16 cellular contexts compared by ENCODE assay signal in genomic region chr12:121127501-121127900, GRCh38.
"Had no signal": no experiment of that assay in that cellular context is flagged by ENCODE, and none has a peak within 500 bp of the region (broad histone marks: within the 10 kb centered on the region; RNA-seq: fewer than 3 reads in every experiment).

No MANE protein-coding gene starts in this region.

- DNase-seq: activated CD4-positive, CD25-positive, alpha-beta regulatory T cell; activated gamma-delta T cell treated with Interleukin-2 at 50 U/mL for 16 hours; activated T-cell treated with anti-CD3 and anti-CD28 coated beads, Interleukin-2, amount 50 U/mL, for 48 hours; effector CD4-positive, alpha-beta T cell; nephron progenitor cell; stimulated activated CD4-positive, alpha-beta T cell treated with anti-CD3 and anti-CD28 coated beads, Interleukin-4, amount 100 ng/mL, for 1 hour; stimulated activated CD8-positive, alpha-beta memory T cell treated with anti-CD3 and anti-CD28 coated beads, Interleukin-4, amount 100 ng/mL, for 48 hours; stimulated activated naive CD8-positive, alpha-beta T cell treated with anti-CD3 and anti-CD28 coated beads, Interleukin-15, amount 100 ng/mL, for 72 hours had no signal

- H3K4me3 ChIP-seq: lung, thoracic aorta had no signal

- ATAC-seq: SK-N-SH treated with all-trans-retinoic acid at 6 μM for 48 hours; stimulated activated naive CD8-positive, alpha-beta T cell treated with anti-CD3 and anti-CD28 coated beads, Interleukin-15, amount 100 ng/mL, for 72 hours had no signal

- H3K27ac Mint-ChIP-seq: nephron progenitor cell had no signal

- H3K27me3 Mint-ChIP-seq: stimulated activated naive CD8-positive, alpha-beta T cell treated with anti-CD3 and anti-CD28 coated beads, Interleukin-15, amount 100 ng/mL, for 72 hours had no signal

- H3K9me3 Mint-ChIP-seq: nephron progenitor cell had no signal

- FAIRE-seq: astrocyte, colon, frontal cortex, TTC549 had no signal

- H3K4me3 Mint-ChIP-seq: nephron progenitor cell; T-helper 1 cell treated with Interleukin-12 subunit alpha and Interleukin-12 subunit beta and Interleukin-4 antibody, amounts not matched to agents 30 μg/mL and 1 μg/mL, for 36 hours had no signal
